ENCODE assay signal across 1 cellular context in genomic region chr14:101349108-101349507, GRCh38.
A peak's percentile ranks its signal among the peaks of the same experiment; 100 is the strongest.
TF ChIP-seq lines count a peak whose summit lies in the region.

No MANE protein-coding gene starts in this region.

TF ChIP-seq in HepG2, 621 proteins besides CTCF, POLR2A, EP300 and RAD21:
- TF ChIP-seq, protein P1, sequence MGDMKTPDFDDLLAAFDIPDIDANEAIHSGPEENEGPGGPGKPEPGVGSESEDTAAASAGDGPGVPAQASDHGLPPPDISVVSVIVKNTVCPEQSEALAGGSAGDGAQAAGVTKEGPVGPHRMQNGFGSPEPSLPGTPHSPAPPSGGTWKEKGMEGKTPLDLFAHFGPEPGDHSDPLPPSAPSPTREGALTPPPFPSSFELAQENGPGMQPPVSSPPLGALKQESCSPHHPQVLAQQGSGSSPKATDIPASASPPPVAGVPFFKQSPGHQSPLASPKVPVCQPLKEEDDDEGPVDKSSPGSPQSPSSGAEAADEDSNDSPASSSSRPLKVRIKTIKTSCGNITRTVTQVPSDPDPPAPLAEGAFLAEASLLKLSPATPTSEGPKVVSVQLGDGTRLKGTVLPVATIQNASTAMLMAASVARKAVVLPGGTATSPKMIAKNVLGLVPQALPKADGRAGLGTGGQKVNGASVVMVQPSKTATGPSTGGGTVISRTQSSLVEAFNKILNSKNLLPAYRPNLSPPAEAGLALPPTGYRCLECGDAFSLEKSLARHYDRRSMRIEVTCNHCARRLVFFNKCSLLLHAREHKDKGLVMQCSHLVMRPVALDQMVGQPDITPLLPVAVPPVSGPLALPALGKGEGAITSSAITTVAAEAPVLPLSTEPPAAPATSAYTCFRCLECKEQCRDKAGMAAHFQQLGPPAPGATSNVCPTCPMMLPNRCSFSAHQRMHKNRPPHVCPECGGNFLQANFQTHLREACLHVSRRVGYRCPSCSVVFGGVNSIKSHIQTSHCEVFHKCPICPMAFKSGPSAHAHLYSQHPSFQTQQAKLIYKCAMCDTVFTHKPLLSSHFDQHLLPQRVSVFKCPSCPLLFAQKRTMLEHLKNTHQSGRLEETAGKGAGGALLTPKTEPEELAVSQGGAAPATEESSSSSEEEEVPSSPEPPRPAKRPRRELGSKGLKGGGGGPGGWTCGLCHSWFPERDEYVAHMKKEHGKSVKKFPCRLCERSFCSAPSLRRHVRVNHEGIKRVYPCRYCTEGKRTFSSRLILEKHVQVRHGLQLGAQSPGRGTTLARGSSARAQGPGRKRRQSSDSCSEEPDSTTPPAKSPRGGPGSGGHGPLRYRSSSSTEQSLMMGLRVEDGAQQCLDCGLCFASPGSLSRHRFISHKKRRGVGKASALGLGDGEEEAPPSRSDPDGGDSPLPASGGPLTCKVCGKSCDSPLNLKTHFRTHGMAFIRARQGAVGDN (CRISPR knock-in tag; IDR thresholded peaks at IDR 0.05) = peak; percentile 30; the same call in 1 of the 2 replicates
- TF ChIP-seq NBN (conservative IDR thresholded peaks at IDR 0.05) (no peak), AKAP8 (CRISPR knock-in tag; IDR thresholded peaks at IDR 0.05) (no peak), MYNN (CRISPR knock-in tag; IDR thresholded peaks at IDR 0.05; ENCODE audit: low read depth) (no peak), SAP130 (CRISPR knock-in tag; IDR thresholded peaks at IDR 0.05; ENCODE audit: low read depth) (no peak), ZNF264 (CRISPR knock-in tag; IDR thresholded peaks at IDR 0.05) (no peak), FOXJ3 (CRISPR knock-in tag; IDR thresholded peaks at IDR 0.05; ENCODE audit: borderline replicate concordance) (no peak), CBX1 (IDR thresholded peaks at IDR 0.05; ENCODE audit: low read depth) (no peak), ZNF644 (CRISPR knock-in tag; IDR thresholded peaks at IDR 0.05; ENCODE audit: low read depth) (no peak), SP140L (CRISPR knock-in tag; IDR thresholded peaks at IDR 0.05; ENCODE audit: borderline replicate concordance) (no peak), SALL1 (CRISPR knock-in tag; IDR thresholded peaks at IDR 0.05) (0 out of 2 replicates have a peak, but pooled peaks have one; percentile 11), TOPORS (CRISPR knock-in tag; IDR thresholded peaks at IDR 0.05) (no peak), HNRNPL (IDR thresholded peaks at IDR 0.05; ENCODE audit: low read depth, low read length) (0 out of 2 replicates have a peak, but pooled peaks have one; percentile 42), IRF9 (CRISPR knock-in tag; IDR thresholded peaks at IDR 0.05; ENCODE audit: borderline replicate concordance) (no peak), SOX6 (IDR thresholded peaks at IDR 0.05) (no peak), SOX6 (CRISPR knock-in tag; IDR thresholded peaks at IDR 0.05) (no peak), ZSCAN22 (CRISPR knock-in tag; IDR thresholded peaks at IDR 0.05) (no peak), ZNF17 (CRISPR knock-in tag; IDR thresholded peaks at IDR 0.05) (no peak)
- TF ChIP-seq, protein P2, sequence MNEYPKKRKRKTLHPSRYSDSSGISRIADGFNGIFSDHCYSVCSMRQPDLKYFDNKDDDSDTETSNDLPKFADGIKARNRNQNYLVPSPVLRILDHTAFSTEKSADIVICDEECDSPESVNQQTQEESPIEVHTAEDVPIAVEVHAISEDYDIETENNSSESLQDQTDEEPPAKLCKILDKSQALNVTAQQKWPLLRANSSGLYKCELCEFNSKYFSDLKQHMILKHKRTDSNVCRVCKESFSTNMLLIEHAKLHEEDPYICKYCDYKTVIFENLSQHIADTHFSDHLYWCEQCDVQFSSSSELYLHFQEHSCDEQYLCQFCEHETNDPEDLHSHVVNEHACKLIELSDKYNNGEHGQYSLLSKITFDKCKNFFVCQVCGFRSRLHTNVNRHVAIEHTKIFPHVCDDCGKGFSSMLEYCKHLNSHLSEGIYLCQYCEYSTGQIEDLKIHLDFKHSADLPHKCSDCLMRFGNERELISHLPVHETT (CRISPR knock-in tag; conservative IDR thresholded peaks at IDR 0.05) = no peak
- TF ChIP-seq, protein P3, sequence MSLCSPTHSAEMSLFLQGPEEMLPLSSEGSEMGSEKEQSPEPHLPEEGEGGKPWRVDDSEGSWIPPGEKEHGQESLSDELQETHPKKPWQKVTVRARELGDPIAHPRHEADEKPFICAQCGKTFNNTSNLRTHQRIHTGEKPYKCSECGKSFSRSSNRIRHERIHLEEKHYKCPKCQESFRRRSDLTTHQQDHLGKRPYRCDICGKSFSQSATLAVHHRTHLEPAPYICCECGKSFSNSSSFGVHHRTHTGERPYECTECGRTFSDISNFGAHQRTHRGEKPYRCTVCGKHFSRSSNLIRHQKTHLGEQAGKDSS (CRISPR knock-in tag; IDR thresholded peaks at IDR 0.05; ENCODE audit: borderline replicate concordance, low read depth) = no peak
- TF ChIP-seq, protein P4, sequence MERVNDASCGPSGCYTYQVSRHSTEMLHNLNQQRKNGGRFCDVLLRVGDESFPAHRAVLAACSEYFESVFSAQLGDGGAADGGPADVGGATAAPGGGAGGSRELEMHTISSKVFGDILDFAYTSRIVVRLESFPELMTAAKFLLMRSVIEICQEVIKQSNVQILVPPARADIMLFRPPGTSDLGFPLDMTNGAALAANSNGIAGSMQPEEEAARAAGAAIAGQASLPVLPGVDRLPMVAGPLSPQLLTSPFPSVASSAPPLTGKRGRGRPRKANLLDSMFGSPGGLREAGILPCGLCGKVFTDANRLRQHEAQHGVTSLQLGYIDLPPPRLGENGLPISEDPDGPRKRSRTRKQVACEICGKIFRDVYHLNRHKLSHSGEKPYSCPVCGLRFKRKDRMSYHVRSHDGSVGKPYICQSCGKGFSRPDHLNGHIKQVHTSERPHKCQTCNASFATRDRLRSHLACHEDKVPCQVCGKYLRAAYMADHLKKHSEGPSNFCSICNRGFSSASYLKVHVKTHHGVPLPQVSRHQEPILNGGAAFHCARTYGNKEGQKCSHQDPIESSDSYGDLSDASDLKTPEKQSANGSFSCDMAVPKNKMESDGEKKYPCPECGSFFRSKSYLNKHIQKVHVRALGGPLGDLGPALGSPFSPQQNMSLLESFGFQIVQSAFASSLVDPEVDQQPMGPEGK (CRISPR knock-in tag; IDR thresholded peaks at IDR 0.05) = no peak
- TF ChIP-seq, protein P5, sequence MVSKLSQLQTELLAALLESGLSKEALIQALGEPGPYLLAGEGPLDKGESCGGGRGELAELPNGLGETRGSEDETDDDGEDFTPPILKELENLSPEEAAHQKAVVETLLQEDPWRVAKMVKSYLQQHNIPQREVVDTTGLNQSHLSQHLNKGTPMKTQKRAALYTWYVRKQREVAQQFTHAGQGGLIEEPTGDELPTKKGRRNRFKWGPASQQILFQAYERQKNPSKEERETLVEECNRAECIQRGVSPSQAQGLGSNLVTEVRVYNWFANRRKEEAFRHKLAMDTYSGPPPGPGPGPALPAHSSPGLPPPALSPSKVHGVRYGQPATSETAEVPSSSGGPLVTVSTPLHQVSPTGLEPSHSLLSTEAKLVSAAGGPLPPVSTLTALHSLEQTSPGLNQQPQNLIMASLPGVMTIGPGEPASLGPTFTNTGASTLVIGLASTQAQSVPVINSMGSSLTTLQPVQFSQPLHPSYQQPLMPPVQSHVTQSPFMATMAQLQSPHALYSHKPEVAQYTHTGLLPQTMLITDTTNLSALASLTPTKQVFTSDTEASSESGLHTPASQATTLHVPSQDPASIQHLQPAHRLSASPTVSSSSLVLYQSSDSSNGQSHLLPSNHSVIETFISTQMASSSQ (IDR thresholded peaks at IDR 0.05; ENCODE audit: low read depth) = no peak
- TF ChIP-seq, protein P5 (CRISPR knock-in tag; IDR thresholded peaks at IDR 0.05; ENCODE audit: borderline replicate concordance) = no peak
